Comparison of ENCODE assay signal across 1 cellular context in genomic region chr1:220113136-220113695, GRCh38.
TF ChIP-seq lines count a peak whose summit lies in the region.

No MANE protein-coding gene starts in this region.

TF ChIP-seq in SK-N-SH, 30 proteins besides CTCF, POLR2A, EP300 and RAD21 (continued from another document):
- TF ChIP-seq REST (IDR thresholded peaks at IDR 0.05; ENCODE audit: low read depth, low read length) (no peak), JUND (IDR thresholded peaks at IDR 0.05) (no peak), CHD2 (IDR thresholded peaks at IDR 0.05; ENCODE audit: low read length, partially characterized antibody) (no peak), GABPA (IDR thresholded peaks at IDR 0.05; ENCODE audit: low read depth) (no peak), FOSL2 (IDR thresholded peaks at IDR 0.05; ENCODE audit: borderline replicate concordance, low read depth) (no peak), TAF1 (IDR thresholded peaks at IDR 0.05; ENCODE audit: borderline replicate concordance, low read depth, low read length) (no peak), FOXM1 (IDR thresholded peaks at IDR 0.05; ENCODE audit: low read depth) (no peak)
